Comparison of ENCODE assay signal across 16 cellular contexts in the genomic region with DNA sequence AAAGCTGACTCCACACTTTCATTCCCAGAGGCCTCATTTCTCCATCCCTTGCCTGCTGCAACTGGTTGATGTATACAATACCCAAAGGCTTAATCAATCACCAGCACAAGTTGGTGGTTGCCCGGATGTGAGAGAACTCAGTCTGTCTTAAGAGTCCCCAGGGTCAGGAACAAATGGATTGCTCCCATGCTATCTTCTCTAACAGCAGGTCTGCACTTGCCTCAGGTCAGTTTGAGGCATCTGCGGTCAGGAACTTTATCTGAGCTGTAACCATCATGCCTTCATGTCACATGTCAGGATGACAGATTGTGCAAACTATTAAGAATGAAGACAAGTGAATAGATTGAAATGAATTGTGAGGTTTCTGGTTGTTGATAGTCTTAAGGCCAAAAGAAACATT. TPM values are rescaled to one million over a fixed set of nuclear protein-coding genes. Genes with fewer than 3 reads are reported as not detected.
DNase-seq lines count a peak whose midpoint lies in the region; ATAC-seq, FAIRE-seq and TF ChIP-seq lines count a peak whose summit lies in the region.
"Had no signal": no experiment of that assay in that cellular context is flagged by ENCODE, and none has a peak within 500 bp of the region (broad histone marks: within the 10 kb centered on the region; RNA-seq: fewer than 3 reads in every experiment).

No MANE protein-coding gene starts in this region.

- peak overlapping the region; percentile 8 for H3K27ac Mint-ChIP-seq in stimulated activated effector memory CD8-positive, alpha-beta T cell treated with anti-CD3 and anti-CD28 coated beads, Interleukin-12 subunit alpha, Interleukin-12 subunit beta, amount 100 ng/mL, for 72 hours

- H3K9me3 Mint-ChIP-seq in stimulated activated effector memory CD8-positive, alpha-beta T cell treated with anti-CD3 and anti-CD28 coated beads, Interleukin-12 subunit alpha, Interleukin-12 subunit beta, amount 100 ng/mL, for 72 hours: no peaks in the 10 kb centered on the region
- H3K9me3 Mint-ChIP-seq: CD8-positive, alpha-beta memory T cell had no signal

- peak; percentile 65 for DNase-seq in HTR-8/SVneo (ENCODE audit: insufficient read length, low spot score)
- peak; percentile 43 for DNase-seq in RPMI7951 (ENCODE audit: low read depth)
- peak; percentile 47 for DNase-seq in epithelial cell of esophagus (ENCODE audit: low read depth)
- DNase-seq in stimulated activated effector memory CD8-positive, alpha-beta T cell treated with anti-CD3 and anti-CD28 coated beads, Interleukin-12 subunit alpha, Interleukin-12 subunit beta, amount 100 ng/mL, for 72 hours (ENCODE audit: low spot score in 2 of 2): no peak
- DNase-seq in NCI-H345 treated with DMSO at 0.1 percent for 48 hours (lab: John Stamatoyannopoulos, UW; ENCODE audit: unreplicated experiment): no peak
- no peak for DNase-seq in inferior parietal cortex (ENCODE audit: extremely low spot score)
- DNase-seq: BE2C; CD8-positive, alpha-beta memory T cell; DMS 273 treated with DMSO at 0.1 percent for 48 hours; IMR-90; NCI-H1436 treated with DMSO at 0.1 percent for 48 hours; NCI-H2107; NCI-H345; SHP77 treated with DMSO at 0.1 percent for 48 hours had no signal

- no peak for TF ChIP-seq CTCF in epithelial cell of esophagus (IDR thresholded peaks at IDR 0.05; ENCODE audit: insufficient read depth, low read depth, low read length, missing control alignments)

- no peaks in the 10 kb centered on the region for H3K4me1 Mint-ChIP-seq in stimulated activated effector memory CD8-positive, alpha-beta T cell treated with anti-CD3 and anti-CD28 coated beads, Interleukin-12 subunit alpha, Interleukin-12 subunit beta, amount 100 ng/mL, for 72 hours

- no peaks in the 10 kb centered on the region for H3K36me3 Mint-ChIP-seq in stimulated activated effector memory CD8-positive, alpha-beta T cell treated with anti-CD3 and anti-CD28 coated beads, Interleukin-12 subunit alpha, Interleukin-12 subunit beta, amount 100 ng/mL, for 72 hours
- H3K36me3 Mint-ChIP-seq: CD8-positive, alpha-beta memory T cell had no signal

- ATAC-seq in stimulated activated effector memory CD8-positive, alpha-beta T cell treated with anti-CD3 and anti-CD28 coated beads, Interleukin-12 subunit alpha, Interleukin-12 subunit beta, amount 100 ng/mL, for 72 hours: no peak
- no peak for ATAC-seq in HG02588 (IDR thresholded peaks at IDR 0.05; ENCODE audit: unreplicated experiment)

- no peak overlapping the region for H3K4me3 ChIP-seq in epithelial cell of esophagus (ENCODE audit: low read length)
- H3K4me3 ChIP-seq: HAP-1 had no signal

- H3K4me3 Mint-ChIP-seq in stimulated activated effector memory CD8-positive, alpha-beta T cell treated with anti-CD3 and anti-CD28 coated beads, Interleukin-12 subunit alpha, Interleukin-12 subunit beta, amount 100 ng/mL, for 72 hours: no peak overlapping the region
- H3K4me3 Mint-ChIP-seq: CD8-positive, alpha-beta memory T cell had no signal

- peak; percentile 57 for FAIRE-seq in HTR-8/SVneo (lab: Jason Lieb, UNC)

RNA-seq across cellular contexts. Expression of a gene that starts 56.1 kb away (rescaled TPM):
- not detected in 2 replicates for total RNA-seq in RPMI7951 (2014; rRNA removed; shearing (Covaris generic))
- total RNA-seq: CD8-positive, alpha-beta memory T cell; IMR-90 had no signal

Comparison
In these comparisons a context has a peak if more than half of its experiments do, and no peak if none do; other contexts are left out.
1. DNase-seq: peak in HTR-8/SVneo (single experiment), RPMI7951 (single experiment) and epithelial cell of esophagus (single experiment); none in stimulated activated effector memory CD8-positive, alpha-beta T cell treated with anti-CD3 and anti-CD28 coated beads, Interleukin-12 subunit alpha, Interleukin-12 subunit beta, amount 100 ng/mL, for 72 hours (0 of 2), NCI-H345 treated with DMSO at 0.1 percent for 48 hours (single experiment) and inferior parietal cortex (single experiment).